ENCODE assay signal across 8 cellular contexts in the genomic region with DNA sequence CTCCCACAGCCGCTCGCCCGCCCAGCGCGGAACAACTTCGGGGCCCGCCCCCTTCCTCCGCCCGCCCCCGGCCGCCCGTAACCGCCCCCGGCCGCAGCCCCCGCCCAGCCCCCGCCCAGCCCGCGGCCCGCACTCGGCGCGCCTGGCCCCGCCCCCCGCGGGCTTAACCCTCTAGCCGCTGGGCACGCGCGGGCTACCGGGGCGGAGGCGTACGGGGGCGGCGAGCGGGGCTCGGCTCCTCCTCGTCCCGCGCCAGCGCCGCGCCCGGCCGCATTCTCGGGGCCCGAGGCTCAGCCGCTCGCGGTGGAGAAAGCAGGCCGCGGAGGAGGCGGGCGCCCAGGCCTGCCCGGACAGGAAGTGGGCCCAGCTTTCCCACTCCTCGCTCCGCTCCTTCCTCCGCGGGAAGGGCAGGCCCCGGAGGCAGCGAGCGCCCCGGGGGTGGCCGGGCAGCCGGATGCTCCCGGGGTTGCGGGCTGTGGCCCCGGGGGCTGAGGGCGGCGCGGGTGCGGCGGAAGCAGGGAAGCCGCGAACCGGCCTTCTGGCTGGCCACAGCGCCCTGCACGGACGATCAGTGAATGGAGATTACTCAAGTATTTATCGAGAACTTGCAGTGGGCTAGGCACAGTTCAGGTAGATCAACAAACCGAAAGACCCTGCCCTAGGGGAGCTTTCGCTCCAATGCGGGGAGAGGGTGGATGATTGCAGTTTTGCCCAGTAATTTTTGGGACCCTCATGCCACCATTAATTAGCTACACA. TPM values are rescaled to one million over a fixed set of nuclear protein-coding genes. Genes with fewer than 3 reads are reported as not detected.
DNase-seq lines count a peak whose midpoint lies in the region; ATAC-seq and TF ChIP-seq lines count a peak whose summit lies in the region.

A gene with protein sequence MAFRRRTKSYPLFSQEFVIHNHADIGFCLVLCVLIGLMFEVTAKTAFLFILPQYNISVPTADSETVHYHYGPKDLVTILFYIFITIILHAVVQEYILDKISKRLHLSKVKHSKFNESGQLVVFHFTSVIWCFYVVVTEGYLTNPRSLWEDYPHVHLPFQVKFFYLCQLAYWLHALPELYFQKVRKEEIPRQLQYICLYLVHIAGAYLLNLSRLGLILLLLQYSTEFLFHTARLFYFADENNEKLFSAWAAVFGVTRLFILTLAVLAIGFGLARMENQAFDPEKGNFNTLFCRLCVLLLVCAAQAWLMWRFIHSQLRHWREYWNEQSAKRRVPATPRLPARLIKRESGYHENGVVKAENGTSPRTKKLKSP (minus strand): TSS at position 39 of the 756 bp plus-strand sequence. CDS start 145 bp downstream, outside the sequence.

- DNase-seq in AML-193 (lab: John Stamatoyannopoulos, UW): peak; percentile 65 to 71
- peak; percentile 66 for DNase-seq in NCI-H748 treated with DMSO at 0.1 percent for 48 hours (lab: John Stamatoyannopoulos, UW)
- DNase-seq in activated CD8-positive, alpha-beta T cell treated with anti-CD3 and anti-CD28 coated beads, Interleukin-2, amount 10 ng/mL, durations not matched to agents 7 days and 5 days: peak; percentile 66
- peak; percentile 72 to 78 (median 73) for DNase-seq in effector memory CD4-positive, alpha-beta T cell
- peak; percentile 80 to 81 for DNase-seq in memory B cell (ENCODE audit: low spot score in 2 of 2)
- DNase-seq in stimulated activated CD8-positive, alpha-beta memory T cell treated with anti-CD3 and anti-CD28 coated beads, Interleukin-12 subunit alpha, Interleukin-12 subunit beta, amount 100 ng/mL, for 24 hours (ENCODE audit: extremely low read depth): peak; percentile 47

- H3K36me3 ChIP-seq in effector memory CD4-positive, alpha-beta T cell (ENCODE audit: control insufficient read depth, insufficient read depth, low read length): no peaks in the 10 kb centered on the region

- ATAC-seq in HG03159 (IDR thresholded peaks at IDR 0.05; ENCODE audit: unreplicated experiment): peak; percentile 50
- peak; percentile 79 for ATAC-seq in activated CD8-positive, alpha-beta T cell treated with anti-CD3 and anti-CD28 coated beads, Interleukin-2, amount 10 ng/mL, durations not matched to agents 7 days and 5 days
- peak; percentile 71 for ATAC-seq in memory B cell (ENCODE audit: low read depth)

- peaks cover 33% of the 10 kb centered on the region for H3K4me1 Mint-ChIP-seq in activated CD8-positive, alpha-beta T cell treated with anti-CD3 and anti-CD28 coated beads, Interleukin-2, amount 10 ng/mL, durations not matched to agents 7 days and 5 days (ENCODE audit: low read depth)
- H3K4me1 Mint-ChIP-seq in memory B cell: peaks cover 25% of the 10 kb centered on the region

- H3K4me1 ChIP-seq in effector memory CD4-positive, alpha-beta T cell (ENCODE audit: control insufficient read depth, insufficient read depth, low read length, poor library complexity, severe bottlenecking): peaks cover 26% of the 10 kb centered on the region

- no peaks in the 10 kb centered on the region for H3K9me3 Mint-ChIP-seq in activated CD8-positive, alpha-beta T cell treated with anti-CD3 and anti-CD28 coated beads, Interleukin-2, amount 10 ng/mL, durations not matched to agents 7 days and 5 days (ENCODE audit: insufficient read depth)
- H3K9me3 Mint-ChIP-seq in memory B cell: no peaks in the 10 kb centered on the region

- CTCF ChIA-PET in activated CD8-positive, alpha-beta T cell treated with anti-CD3 and anti-CD28 coated beads, Interleukin-2, amount 10 ng/mL, durations not matched to agents 7 days and 5 days (lab: Charles Lee): interaction anchor here (0.6 to 3.0 kb wide), 9 partner anchors 10 to 162 kb away, joined by 3 to 17 read pairs (median 5); no protein-coding TSS in a partner anchor

- H3K4me3 Mint-ChIP-seq in activated CD8-positive, alpha-beta T cell treated with anti-CD3 and anti-CD28 coated beads, Interleukin-2, amount 10 ng/mL, durations not matched to agents 7 days and 5 days: peak within 1 kb of the TSS; percentile 73
- peak within 1 kb of the TSS; percentile 88 for H3K4me3 Mint-ChIP-seq in memory B cell

- peak within 1 kb of the TSS; percentile 76 for H3K4me3 ChIP-seq in effector memory CD4-positive, alpha-beta T cell (ENCODE audit: insufficient read depth, low read depth, low read length, poor library complexity, severe bottlenecking)

- in situ Hi-C loops in GM18951 (cut with MboI; ENCODE audit: low sequenced_read_pairs, unreplicated experiment): no loop called here

- H3K9me3 ChIP-seq in effector memory CD4-positive, alpha-beta T cell (ENCODE audit: control insufficient read depth, low read length): no peaks in the 10 kb centered on the region

- POLR2A ChIA-PET in activated CD8-positive, alpha-beta T cell treated with anti-CD3 and anti-CD28 coated beads, Interleukin-2, amount 10 ng/mL, durations not matched to agents 7 days and 5 days (lab: Charles Lee): interaction anchor here (0.8 kb wide), 1 partner anchor 159 kb away, joined by 3 read pairs; no protein-coding TSS in a partner anchor

- H3K27me3 ChIP-seq in effector memory CD4-positive, alpha-beta T cell (replicated peaks; ENCODE audit: control insufficient read depth, insufficient read depth, low read length, poor library complexity, severe bottlenecking): no peaks in the 10 kb centered on the region

- H3K27ac Mint-ChIP-seq in activated CD8-positive, alpha-beta T cell treated with anti-CD3 and anti-CD28 coated beads, Interleukin-2, amount 10 ng/mL, durations not matched to agents 7 days and 5 days: peak within 1 kb of the TSS; percentile 66
- H3K27ac Mint-ChIP-seq in memory B cell: peak within 1 kb of the TSS; percentile 89

- peaks cover 45% of the 10 kb centered on the region for H3K27me3 Mint-ChIP-seq in activated CD8-positive, alpha-beta T cell treated with anti-CD3 and anti-CD28 coated beads, Interleukin-2, amount 10 ng/mL, durations not matched to agents 7 days and 5 days (ENCODE audit: low read depth)
- no peaks in the 10 kb centered on the region for H3K27me3 Mint-ChIP-seq in memory B cell

- peak within 1 kb of the TSS; percentile 67 for H3K27ac ChIP-seq in effector memory CD4-positive, alpha-beta T cell (ENCODE audit: insufficient read depth, low read length, poor library complexity, severe bottlenecking)

- no peaks in the 10 kb centered on the region for H3K36me3 Mint-ChIP-seq in activated CD8-positive, alpha-beta T cell treated with anti-CD3 and anti-CD28 coated beads, Interleukin-2, amount 10 ng/mL, durations not matched to agents 7 days and 5 days (ENCODE audit: low read depth)
- peaks cover 8% of the 10 kb centered on the region for H3K36me3 Mint-ChIP-seq in memory B cell

- peak; percentile 85 for TF ChIP-seq POLR2A in GM18951 (IDR thresholded peaks at IDR 0.05; ENCODE audit: extremely low read depth, insufficient read depth, insufficient read length)

RNA-seq across cellular contexts. Expression of the gene that starts here (rescaled TPM):
- 1 to 10 TPM; 1.4 TPM for total RNA-seq in activated CD8-positive, alpha-beta T cell treated with anti-CD3 and anti-CD28 coated beads, Interleukin-2, amount 10 ng/mL, durations not matched to agents 7 days and 5 days

Comparison
In these comparisons a context has a peak if more than half of its experiments do, and no peak if none do; other contexts are left out.
1. Peak in every context shown above with its lines: DNase-seq, ATAC-seq, H3K4me3 ChIP-seq and H3K27ac ChIP-seq.